20 cellular contexts compared by ENCODE assay signal in genomic region chr7:101678713-101679112, GRCh38. TPM values are rescaled to one million over a fixed set of nuclear protein-coding genes. Genes with fewer than 3 reads are reported as not detected.
DNase-seq lines count a peak whose midpoint lies in the region; ATAC-seq and TF ChIP-seq lines count a peak whose summit lies in the region.
"Had no signal": no experiment of that assay in that cellular context is flagged by ENCODE, and none has a peak within 500 bp of the region (broad histone marks: within the 10 kb centered on the region; RNA-seq: fewer than 3 reads in every experiment).

No MANE protein-coding gene starts in this region.

- TF ChIP-seq CTCF in right atrium auricular region (IDR thresholded peaks at IDR 0.05) (no peak), RWPE1 (conservative IDR thresholded peaks at IDR 0.05; ENCODE audit: low read depth) (no peak), fibroblast of the aortic adventitia (IDR thresholded peaks at IDR 0.05; ENCODE audit: insufficient read depth, low read length) (no peak), testis (IDR thresholded peaks at IDR 0.05) (no peak)

- H3K27me3 ChIP-seq in right atrium auricular region, result no peaks in the 10 kb centered on the region
- H3K27me3 ChIP-seq in testis, result no peaks in the 10 kb centered on the region
- H3K27me3 ChIP-seq: colonic mucosa had no signal

- WGBS in testis, 2 donors, result 77 to 81% methylated on average over 6 to 8 of the region's 8 CpGs

- CTCF ChIA-PET in RWPE1 (lab: Yijun Ruan, JAX), result interaction anchor here (0.7 kb wide), 1 partner anchor 127 kb away, joined by 3 read pairs; no protein-coding TSS in a partner anchor

- peak in 1 of 2 donors; percentile 12 for ATAC-seq in left cardiac atrium
- no peak for ATAC-seq in GM18873 (IDR thresholded peaks at IDR 0.05; ENCODE audit: low FRiP score, unreplicated experiment)
- ATAC-seq: A549; activated naive CD8-positive, alpha-beta T cell treated with anti-CD3 and anti-CD28 coated beads, Interleukin-2, amount 50 U/mL, for 24 hours; activated T-cell treated with anti-CD3 and anti-CD28 coated beads, Interleukin-2, amount 50 U/mL, for 72 hours; left colon had no signal

- H3K4me3 ChIP-seq in right atrium auricular region (no peak overlapping the region), fibroblast of the aortic adventitia (ENCODE audit: low read depth, low read length) (no peak overlapping the region), testis (no peak overlapping the region)
- H3K4me3 ChIP-seq: A549, colonic mucosa had no signal

- POLR2A ChIA-PET in RWPE1 (lab: Yijun Ruan, JAX; ENCODE audit: low non-redundant PET), result no interaction called here

- H3K9me3 ChIP-seq in right atrium auricular region, result no peaks in the 10 kb centered on the region
- no peaks in the 10 kb centered on the region for H3K9me3 ChIP-seq in testis
- H3K9me3 ChIP-seq: A549, colonic mucosa had no signal

- H3K27ac ChIP-seq in right atrium auricular region (no peak overlapping the region), RWPE1 (peak overlapping the region; percentile 2; the same call in 1 of the 2 replicates), testis (no peak overlapping the region)
- H3K27ac ChIP-seq: colonic mucosa, epithelial cell of prostate had no signal

- intact Hi-C loops in left cardiac atrium (cut with DNase I), result no loop called here
- intact Hi-C loops in testis (cut with DNase I; ENCODE audit: low total_unique reads), result no loop called here

- peaks cover 0 to 11% of the 10 kb centered on the region in 2 donors for H3K4me1 ChIP-seq in right atrium auricular region
- peaks cover 7% of the 10 kb centered on the region for H3K4me1 ChIP-seq in testis
- H3K4me1 ChIP-seq: colonic mucosa had no signal

- H3K36me3 ChIP-seq in right atrium auricular region, result no peaks in the 10 kb centered on the region
- H3K36me3 ChIP-seq in testis (ENCODE audit: low read depth, missing control alignments), result no peaks in the 10 kb centered on the region
- H3K36me3 ChIP-seq: colonic mucosa had no signal

- TF ChIP-seq POLR2A in testis (IDR thresholded peaks at IDR 0.05), result no peak

- DNase-seq in left cardiac atrium (peak; percentile 31), right atrium auricular region (ENCODE audit: low spot score) (no peak), RWPE1 (ENCODE audit: low spot score) (no peak), fibroblast of the aortic adventitia (ENCODE audit: low read depth) (peak; percentile 52), testis (no peak), NCI-H1417 (lab: John Stamatoyannopoulos, UW) (no peak), NCI-H446 (lab: John Stamatoyannopoulos, UW) (no peak)
- DNase-seq: activated CD4-positive, alpha-beta T cell treated with anti-CD3 and anti-CD28 coated beads, Interleukin-2, amount 50 U/mL, for 48 hours; activated naive CD8-positive, alpha-beta T cell treated with anti-CD3 and anti-CD28 coated beads, Interleukin-2, amount 50 U/mL, for 24 hours; activated T-cell treated with anti-CD3 and anti-CD28 coated beads, Interleukin-2, amount 50 U/mL, for 72 hours; colonic mucosa; COR-L47; hippocampal formation; left colon; NCI-H2029; NCI-H774; T-helper 9 cell had no signal

RNA-seq across cellular contexts. Expression of gene MYL10, which starts 49.6 kb away (rescaled TPM):
- total RNA-seq in left cardiac atrium, result not detected
- total RNA-seq in right atrium auricular region, result not detected
- not detected in 2 replicates for total RNA-seq in fibroblast of the aortic adventitia (ENCODE audit: low replicate concordance)
- total RNA-seq in testis, result not detected
- polyA plus RNA-seq in testis (ENCODE audit: insufficient read depth, low read depth, low replicate concordance), result not detected
- total RNA-seq: activated T-cell treated with anti-CD3 and anti-CD28 coated beads, Interleukin-2, amount 50 U/mL, for 72 hours; colonic mucosa; left colon had no signal
- polyA plus RNA-seq: A549 had no signal

Comparison
In these comparisons a context has a peak if more than half of its experiments do, and no peak if none do; other contexts are left out.
1. DNase-seq: peak in left cardiac atrium (single experiment) and fibroblast of the aortic adventitia (single experiment); none in right atrium auricular region (single experiment), RWPE1 (single experiment), testis (single experiment), NCI-H1417 (0 of 3) and NCI-H446 (0 of 2).